25 cellular contexts compared by ENCODE assay signal in genomic region chr19:18533058-18533457, GRCh38.
"Had no signal": no experiment of that assay in that cellular context is flagged by ENCODE, and none has a peak within 500 bp of the region (broad histone marks: within the 10 kb centered on the region; RNA-seq: fewer than 3 reads in every experiment).

No MANE protein-coding gene starts in this region.

- H3K27ac ChIP-seq: cardiac muscle cell, colonic mucosa, gastroesophageal sphincter, hepatocyte, left ventricle myocardium inferior, pancreas, prostate gland, tibial nerve had no signal

- H3K9me3 ChIP-seq: colonic mucosa, gastroesophageal sphincter, left ventricle myocardium inferior, pancreas, prostate gland, tibial nerve had no signal

- H3K4me1 Mint-ChIP-seq: nephron progenitor cell had no signal

- H3K27me3 Mint-ChIP-seq: activated naive CD8-positive, alpha-beta T cell had no signal

- H3K4me1 ChIP-seq: colonic mucosa, pancreas, prostate gland, tibial nerve had no signal

- FAIRE-seq: pancreas had no signal

- H2AFZ ChIP-seq: hepatocyte had no signal

- H3K4me2 ChIP-seq: hepatocyte had no signal

- H3K4me3 ChIP-seq: cardiac muscle cell, colonic mucosa, gastroesophageal sphincter, hepatocyte, left ventricle myocardium inferior, lung, pancreas, prostate gland, tibial nerve had no signal

- DNase-seq: activated CD4-positive, alpha-beta T cell treated with anti-CD3 and anti-CD28 coated beads for 4 hours; activated CD4-positive, alpha-beta T cell treated with anti-CD3 and anti-CD28 coated beads, Interleukin-2, amount 50 U/mL, for 4 hours; activated CD4-positive, CD25-positive, alpha-beta regulatory T cell; activated effector memory CD4-positive, alpha-beta T cell treated with Interleukin-2 at 50 U/mL for 16 hours; activated naive CD4-positive, alpha-beta T cell treated with Interleukin-2 at 50 U/mL for 16 hours; anterior cingulate cortex; cerebellar nuclear complex; colonic mucosa; effector CD8-positive, alpha-beta T cell; erythroblast; islet precursor cell; left ventricle myocardium inferior; mesendoderm; nephron progenitor cell; pancreas; stimulated activated CD4-positive, alpha-beta T cell treated with anti-CD3 and anti-CD28 coated beads, Interleukin-15, amount 100 ng/mL, for 24 hours; stimulated activated CD4-positive, alpha-beta T cell treated with anti-CD3 and anti-CD28 coated beads, Interleukin-2, amount 100 ng/mL, for 24 hours; stimulated activated naive CD4-positive, alpha-beta T cell treated with Interleukin-2 at 50 U/mL for 16 hours had no signal

- H3K27me3 ChIP-seq: cardiac muscle cell, colonic mucosa, gastroesophageal sphincter, hepatocyte, pancreas, tibial nerve had no signal

- ATAC-seq: gastroesophageal sphincter had no signal

- H3K79me2 ChIP-seq: hepatocyte had no signal

- H3K27ac Mint-ChIP-seq: activated naive CD8-positive, alpha-beta T cell; nephron progenitor cell had no signal

- H3K4me3 Mint-ChIP-seq: activated naive CD8-positive, alpha-beta T cell; nephron progenitor cell had no signal

- H3K36me3 ChIP-seq: colonic mucosa had no signal

- H3K9me3 Mint-ChIP-seq: nephron progenitor cell had no signal
